In the genomic region with DNA sequence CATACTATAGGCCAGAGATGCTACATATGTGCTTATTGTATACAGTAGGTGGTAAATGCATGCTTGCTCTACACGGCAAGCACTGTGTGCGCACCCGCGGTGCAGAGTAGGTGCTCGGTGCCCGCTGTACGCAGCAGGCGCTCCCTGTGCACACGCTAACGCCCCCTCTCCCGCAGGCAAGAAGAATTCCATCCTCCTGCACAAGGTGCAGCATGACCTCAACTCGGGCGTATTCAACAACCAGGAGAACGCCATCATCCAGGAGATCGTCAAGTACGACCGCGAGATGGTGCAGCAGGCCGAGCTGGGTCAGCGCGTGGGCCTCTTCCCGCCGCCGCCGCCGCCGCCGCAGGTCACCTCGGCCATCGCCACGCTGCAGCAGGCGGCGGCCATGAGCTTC, we compare ENCODE assay signal across 23 cellular contexts. TPM values are rescaled to one million over a fixed set of nuclear protein-coding genes. Genes with fewer than 3 reads are reported as not detected.
A peak's percentile ranks its signal among the peaks of the same experiment; 100 is the strongest.
DNase-seq lines count a peak whose midpoint lies in the region; ATAC-seq, FAIRE-seq and TF ChIP-seq lines count a peak whose summit lies in the region.
"Had no signal": no experiment of that assay in that cellular context is flagged by ENCODE, and none has a peak within 500 bp of the region (broad histone marks: within the 10 kb centered on the region; RNA-seq: fewer than 3 reads in every experiment).

No MANE protein-coding gene starts in this region.

- peak; percentile 34 for ATAC-seq in body of pancreas
- peak; percentile 63 for ATAC-seq in left colon
- ATAC-seq in Right ventricle myocardium inferior = no peak
- ATAC-seq: A549 had no signal

- H3K36me3 Mint-ChIP-seq in activated naive CD8-positive, alpha-beta T cell = peaks cover 2% of the 10 kb centered on the region
- H3K36me3 Mint-ChIP-seq in activated naive CD8-positive, alpha-beta T cell treated with anti-CD3 and anti-CD28 coated beads for 36 hours = peaks cover 16% of the 10 kb centered on the region
- H3K36me3 Mint-ChIP-seq in activated T-cell treated with anti-CD3 and anti-CD28 coated beads, Interleukin-2, amount 50 U/mL, for 24 hours (ENCODE audit: low read depth) = peaks cover 50% of the 10 kb centered on the region

- H3K36me3 ChIP-seq in body of pancreas (replicated peaks in 1 of 2; ENCODE audit: insufficient read depth in 1 of 2, low read depth in 2 of 2) = peaks cover 0 to 8% of the 10 kb centered on the region in 2 donors
- H3K36me3 ChIP-seq in small intestine (ENCODE audit: control insufficient read depth in 2 of 2, insufficient read depth in 2 of 2, low read length in 2 of 2) = peaks cover 5 to 9% of the 10 kb centered on the region in 2 donors

- H3K27me3 Mint-ChIP-seq in activated naive CD8-positive, alpha-beta T cell = no peaks in the 10 kb centered on the region
- peaks cover 4% of the 10 kb centered on the region for H3K27me3 Mint-ChIP-seq in activated naive CD8-positive, alpha-beta T cell treated with anti-CD3 and anti-CD28 coated beads for 36 hours
- H3K27me3 Mint-ChIP-seq in activated T-cell treated with anti-CD3 and anti-CD28 coated beads, Interleukin-2, amount 50 U/mL, for 24 hours = peaks cover 3% of the 10 kb centered on the region

- intact Hi-C loops in body of pancreas (cut with DNase I) (no loop called here), left colon (cut with DNase I, micrococcal nuclease) (no loop called here), Right ventricle myocardium inferior (cut with DNase I) (no loop called here)

- no peak for DNase-seq in activated naive CD8-positive, alpha-beta T cell treated with anti-CD3 and anti-CD28 coated beads for 36 hours
- DNase-seq in body of pancreas = peak in 2 of 4 donors; percentile 30 to 35
- no peak for DNase-seq in left colon
- DNase-seq in small intestine = peak; percentile 50
- no peak for DNase-seq in effector CD4-positive, alpha-beta T cell
- DNase-seq in activated T-cell treated with anti-CD3 and anti-CD28 coated beads, Interleukin-2, amount 50 U/mL, for 24 hours = no peak
- no peak for DNase-seq in Right ventricle myocardium inferior (ENCODE audit: missing footprints)
- DNase-seq: activated CD4-positive, alpha-beta T cell treated with anti-CD3 and anti-CD28 coated beads, Interleukin-2, amount 50 U/mL, for 4 hours; activated effector memory CD4-positive, alpha-beta T cell treated with Interleukin-2 at 50 U/mL for 16 hours; COR-L47; KG1; left cardiac atrium; NCI-H1105; NCI-H226; nephron progenitor cell; stimulated activated naive CD4-positive, alpha-beta T cell treated with Interleukin-2 at 50 U/mL for 16 hours; T1000 had no signal

- TF ChIP-seq CTCF in body of pancreas (IDR thresholded peaks at IDR 0.05) = peak in 1 of 7 experiments; percentile 11

- no peaks in the 10 kb centered on the region for H3K9me3 Mint-ChIP-seq in activated naive CD8-positive, alpha-beta T cell (ENCODE audit: low read depth)
- no peaks in the 10 kb centered on the region for H3K9me3 Mint-ChIP-seq in activated naive CD8-positive, alpha-beta T cell treated with anti-CD3 and anti-CD28 coated beads for 36 hours
- H3K9me3 Mint-ChIP-seq in activated T-cell treated with anti-CD3 and anti-CD28 coated beads, Interleukin-2, amount 50 U/mL, for 24 hours = no peaks in the 10 kb centered on the region
- H3K9me3 Mint-ChIP-seq: nephron progenitor cell had no signal

- no peak overlapping the region for H3K27ac ChIP-seq in body of pancreas
- H3K27ac ChIP-seq in small intestine (ENCODE audit: low read depth in 1 of 2, low read length in 1 of 2) = no peak overlapping the region
- H3K27ac ChIP-seq: A549 had no signal

- H3K27ac Mint-ChIP-seq in activated naive CD8-positive, alpha-beta T cell = peak overlapping the region; percentile 58
- H3K27ac Mint-ChIP-seq in activated naive CD8-positive, alpha-beta T cell treated with anti-CD3 and anti-CD28 coated beads for 36 hours = no peak overlapping the region
- no peak overlapping the region for H3K27ac Mint-ChIP-seq in activated T-cell treated with anti-CD3 and anti-CD28 coated beads, Interleukin-2, amount 50 U/mL, for 24 hours
- H3K27ac Mint-ChIP-seq: nephron progenitor cell had no signal

- H3K4me3 ChIP-seq in body of pancreas = no peak overlapping the region
- no peak overlapping the region for H3K4me3 ChIP-seq in small intestine (ENCODE audit: low read depth in 1 of 2, low read length in 2 of 2)
- H3K4me3 ChIP-seq: A549 had no signal

- H3K4me1 Mint-ChIP-seq in activated naive CD8-positive, alpha-beta T cell (ENCODE audit: low read depth) = peaks cover 13% of the 10 kb centered on the region
- H3K4me1 Mint-ChIP-seq in activated naive CD8-positive, alpha-beta T cell treated with anti-CD3 and anti-CD28 coated beads for 36 hours = peaks cover 12% of the 10 kb centered on the region
- H3K4me1 Mint-ChIP-seq in activated T-cell treated with anti-CD3 and anti-CD28 coated beads, Interleukin-2, amount 50 U/mL, for 24 hours (ENCODE audit: low read depth) = peaks cover 27% of the 10 kb centered on the region

- FAIRE-seq in small intestine (lab: Jason Lieb, UNC) = no peak
- FAIRE-seq: A549, endometrium, GM18507, H1 had no signal

- no peaks in the 10 kb centered on the region for H3K27me3 ChIP-seq in body of pancreas
- H3K27me3 ChIP-seq in small intestine (ENCODE audit: control insufficient read depth in 2 of 2, insufficient read depth in 2 of 2, low read length in 2 of 2) = peaks cover 0 to 4% of the 10 kb centered on the region in 2 donors

- H3K4me1 ChIP-seq in body of pancreas (peaks cover 5% of the 10 kb centered on the region), small intestine (ENCODE audit: control insufficient read depth in 2 of 2, insufficient read depth in 1 of 2, low read depth in 1 of 2, low read length in 1 of 2) (no peaks in the 10 kb centered on the region)

- H3K9me3 ChIP-seq in body of pancreas = no peaks in the 10 kb centered on the region
- no peaks in the 10 kb centered on the region for H3K9me3 ChIP-seq in small intestine (ENCODE audit: control insufficient read depth, low read depth)
- H3K9me3 ChIP-seq: A549 had no signal

- peak overlapping the region; percentile 76 for H3K4me3 Mint-ChIP-seq in activated naive CD8-positive, alpha-beta T cell
- no peak overlapping the region for H3K4me3 Mint-ChIP-seq in activated naive CD8-positive, alpha-beta T cell treated with anti-CD3 and anti-CD28 coated beads for 36 hours
- no peak overlapping the region for H3K4me3 Mint-ChIP-seq in activated T-cell treated with anti-CD3 and anti-CD28 coated beads, Interleukin-2, amount 50 U/mL, for 24 hours
- H3K4me3 Mint-ChIP-seq: nephron progenitor cell had no signal

- no peak for TF ChIP-seq POLR2A in body of pancreas (IDR thresholded peaks at IDR 0.05)

- whole genome bisulfite sequencing in body of pancreas, 2 donors = 32 to 92% methylated on average over 2 to 33 of the region's 33 CpGs
- WGBS in small intestine, 3 donors = 11 to 22% (median 17%) methylated on average over 32 to 33 of the region's 33 CpGs

RNA-seq across cellular contexts. Expression of gene POLRMT, which starts 17.7 kb away (rescaled TPM):
- 10 to 100 TPM; 73.3 to 74.6 TPM for total RNA-seq in activated naive CD8-positive, alpha-beta T cell treated with anti-CD3 and anti-CD28 coated beads for 36 hours
- total RNA-seq in body of pancreas (10 to 100 TPM; 25.4 to 46.1 TPM), left colon (10 to 100 TPM; 52.7 to 64.6 TPM), Right ventricle myocardium inferior (51.2 TPM)
- 100 to 1,000 TPM in 1 of 3 donors, 10 to 100 TPM in 2; 74.1 to 153 (median 99.4) TPM for polyA plus RNA-seq in small intestine

RNA-seq across cellular contexts. Expression of gene FGF22, which starts 24.1 kb away (rescaled TPM):
- not detected for total RNA-seq in activated naive CD8-positive, alpha-beta T cell treated with anti-CD3 and anti-CD28 coated beads for 36 hours
- total RNA-seq in body of pancreas = not detected
- not detected for total RNA-seq in left colon
- under 1 TPM in 1 of 3 donors, not detected in 2; 0.30 TPM for polyA plus RNA-seq in small intestine
- total RNA-seq in Right ventricle myocardium inferior = not detected
- total RNA-seq: skeletal muscle tissue had no signal

RNA-seq across cellular contexts. Expression of gene HCN2, which starts 25.9 kb away (rescaled TPM):
- total RNA-seq in activated naive CD8-positive, alpha-beta T cell treated with anti-CD3 and anti-CD28 coated beads for 36 hours = under 1 TPM; 0.31 to 0.34 TPM
- total RNA-seq in body of pancreas (under 1 TPM in 1 of 2 donors, not detected in 1; 0.26 TPM), left colon (under 1 TPM; 0.15 to 0.39 TPM), Right ventricle myocardium inferior (4.5 TPM)
- under 1 TPM in 1 of 3 donors, not detected in 2; 0.58 TPM for polyA plus RNA-seq in small intestine
- total RNA-seq: skeletal muscle tissue had no signal

RNA-seq across cellular contexts. Expression of gene BSG, which starts 43.2 kb away (rescaled TPM):
- 100 to 1,000 TPM; 167 to 168 TPM for total RNA-seq in activated naive CD8-positive, alpha-beta T cell treated with anti-CD3 and anti-CD28 coated beads for 36 hours
- total RNA-seq in body of pancreas = 100 to 1,000 TPM; 176 to 264 TPM
- 1,000 to 10,000 TPM in 1 of 2 donors, 100 to 1,000 TPM in 1; 751 to 1,370 TPM for total RNA-seq in left colon
- 100 to 1,000 TPM; 208 to 443 (median 305) TPM for polyA plus RNA-seq in small intestine
- total RNA-seq in Right ventricle myocardium inferior = 1,651 TPM

RNA-seq across cellular contexts. Expression of gene RNF126, which starts 47.4 kb away (rescaled TPM):
- 100 to 1,000 TPM; 106 to 108 TPM for total RNA-seq in activated naive CD8-positive, alpha-beta T cell treated with anti-CD3 and anti-CD28 coated beads for 36 hours
- total RNA-seq in body of pancreas = 10 to 100 TPM; 23.3 to 45.8 TPM
- total RNA-seq in left colon = 10 to 100 TPM; 60.1 to 73.1 TPM
- 10 to 100 TPM; 54.4 to 60.2 (median 56.5) TPM for polyA plus RNA-seq in small intestine
- total RNA-seq in Right ventricle myocardium inferior = 19.7 TPM
